Comparison of ENCODE assay signal across 9 cellular contexts in genomic region chr1:206496131-206496793, GRCh38. TPM values are rescaled to one million over a fixed set of nuclear protein-coding genes. Genes with fewer than 3 reads are reported as not detected.
DNase-seq lines count a peak whose midpoint lies in the region; ATAC-seq, FAIRE-seq and TF ChIP-seq lines count a peak whose summit lies in the region.
"Had no signal": no experiment of that assay in that cellular context is flagged by ENCODE, and none has a peak within 500 bp of the region (broad histone marks: within the 10 kb centered on the region; RNA-seq: fewer than 3 reads in every experiment).

No MANE protein-coding gene starts in this region.

- peak; percentile 96 for FAIRE-seq in GM19239 (lab: Jason Lieb, UNC)

- DNase-seq in DMS79 treated with DMSO at 0.1 percent for 48 hours (lab: John Stamatoyannopoulos, UW) (peak; percentile 8), GM19239 (ENCODE audit: insufficient read length, low spot score) (no peak), right atrium auricular region (ENCODE audit: low spot score) (no peak), NCI-H524 (lab: John Stamatoyannopoulos, UW) (no peak), foreskin melanocyte (no peak), superior temporal gyrus (ENCODE audit: extremely low spot score) (no peak)
- no peak for DNase-seq in activated CD4-positive, CD25-positive, alpha-beta regulatory T cell (lab: John Stamatoyannopoulos, UW)
- DNase-seq: activated CD4-positive, alpha-beta T cell treated with anti-CD3 and anti-CD28 coated beads, Interleukin-2, amount 50 U/mL, for 4 hours had no signal

- no peaks in the 10 kb centered on the region for H3K36me3 ChIP-seq in right atrium auricular region

- H3K27ac ChIP-seq in right atrium auricular region, result peak overlapping the region; percentile 46 to 67

- H3K4me3 ChIP-seq in right atrium auricular region, result no peak overlapping the region

- TF ChIP-seq CTCF in right atrium auricular region (IDR thresholded peaks at IDR 0.05), result no peak

- peak; percentile 71 for ATAC-seq in HG03460 (IDR thresholded peaks at IDR 0.05; ENCODE audit: unreplicated experiment)

- H3K4me1 ChIP-seq in right atrium auricular region, result peaks cover 0 to 28% of the 10 kb centered on the region in 2 donors

- H3K27me3 ChIP-seq in right atrium auricular region, result no peaks in the 10 kb centered on the region

- no peaks in the 10 kb centered on the region for H3K9me3 ChIP-seq in right atrium auricular region

RNA-seq across cellular contexts. Expression of gene RASSF5, which starts 11.1 kb away (rescaled TPM):
- total RNA-seq in right atrium auricular region, result 10 to 100 TPM in 1 of 2 donors, 1 to 10 TPM in 1; 9.9 to 17.5 TPM

RNA-seq across cellular contexts. Expression of gene IKBKE, which starts 26.0 kb away (rescaled TPM):
- 1 to 10 TPM; 1.3 to 3.2 TPM for total RNA-seq in right atrium auricular region
